ENCODE assay signal across 16 cellular contexts in the genomic region with DNA sequence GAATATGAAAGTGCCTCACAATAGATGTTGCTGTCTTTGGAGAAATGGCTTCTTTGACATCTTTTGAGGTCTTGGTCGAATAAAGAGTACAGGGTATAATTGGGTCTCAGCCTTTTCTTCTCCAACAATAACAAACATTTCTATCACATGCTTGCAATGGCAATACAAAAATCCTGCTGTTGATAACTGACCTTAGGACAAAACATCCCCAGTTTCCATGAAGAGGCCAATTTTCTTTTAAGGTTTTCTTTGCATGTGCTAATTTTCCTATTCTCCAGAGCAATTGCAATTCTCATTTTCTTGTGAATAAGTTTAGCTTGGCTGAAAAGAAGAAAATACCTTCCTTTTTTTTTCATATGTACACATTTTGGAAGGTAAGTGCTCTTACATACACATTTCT.
"Had no signal": no experiment of that assay in that cellular context is flagged by ENCODE, and none has a peak within 500 bp of the region (broad histone marks: within the 10 kb centered on the region; RNA-seq: fewer than 3 reads in every experiment).

No MANE protein-coding gene starts in this region.

- DNase-seq: KBM-7, NCI-H1092 treated with DMSO at 0.1 percent for 48 hours, NCI-H1436, NCI-H187, NCI-H2029, NCI-H2081 treated with DMSO at 0.1 percent for 48 hours, NCI-H2171, NCI-H226, NCI-H446, NCI-H510A, NCI-H524 treated with DMSO at 0.1 percent for 48 hours, NCI-H69, NCI-H774, RPMI8226, SHP77 had no signal

- ATAC-seq: SK-N-SH treated with all-trans-retinoic acid at 6 μM for 48 hours had no signal
